ENCODE assay signal across 13 cellular contexts in the genomic region with DNA sequence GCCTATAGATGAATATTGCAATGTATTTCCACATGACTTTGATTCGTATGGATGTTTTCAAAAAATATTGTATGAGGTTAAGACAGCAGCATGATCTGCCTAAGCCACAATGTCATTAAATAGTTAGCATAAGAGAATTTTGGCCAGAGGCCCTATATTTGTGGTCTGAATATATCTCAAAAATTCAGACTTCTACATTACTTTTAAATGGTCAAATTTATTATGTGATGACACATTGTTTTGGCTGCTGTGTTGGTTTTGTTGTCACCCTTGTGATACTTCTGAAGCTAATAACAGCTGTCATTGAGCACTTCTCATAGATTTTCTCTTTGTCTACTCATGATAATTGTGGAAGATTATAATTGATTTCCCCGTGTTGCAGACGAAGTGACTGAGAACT.
DNase-seq lines count a peak whose midpoint lies in the region; ATAC-seq and TF ChIP-seq lines count a peak whose summit lies in the region.
"Had no signal": no experiment of that assay in that cellular context is flagged by ENCODE, and none has a peak within 500 bp of the region (broad histone marks: within the 10 kb centered on the region; RNA-seq: fewer than 3 reads in every experiment).

No MANE protein-coding gene starts in this region.

- no peak overlapping the region for H2AFZ ChIP-seq in SK-N-SH (ENCODE audit: low read depth)
- no peak overlapping the region for H2AFZ ChIP-seq in fibroblast of lung (ENCODE audit: low read length)
- H2AFZ ChIP-seq in osteoblast (ENCODE audit: low read length), result no peak overlapping the region

- POLR2A ChIA-PET in SK-N-SH (lab: Yijun Ruan, JAX), result no interaction called here

- peak overlapping the region; percentile 83 for H3K27ac Mint-ChIP-seq in stimulated activated memory B cell treated with anti-CD40 and anti-IgM and Interleukin-4, amounts not matched to agents 10 μg/mL and 1 μg/mL and 100 μg/mL, for 72 hours
- H3K27ac Mint-ChIP-seq: nephron progenitor cell had no signal

- TF ChIP-seq EP300 in SK-N-SH (IDR thresholded peaks at IDR 0.05; ENCODE audit: borderline replicate concordance in 1 of 2, low read depth in 1 of 2, low read length in 1 of 2), result 0 out of 4 replicates have a peak, but pooled peaks of 1 of the 2 experiments have one; percentile 11

- ATAC-seq in stimulated activated memory B cell treated with anti-CD40 and anti-IgM and Interleukin-4, amounts not matched to agents 10 μg/mL and 1 μg/mL and 100 μg/mL, for 72 hours, result no peak
- ATAC-seq in GM18867 (IDR thresholded peaks at IDR 0.05; ENCODE audit: unreplicated experiment), result no peak

- H3K4me2 ChIP-seq in SK-N-SH (no peak overlapping the region), fibroblast of lung (ENCODE audit: extremely low read depth, insufficient read depth, low read length) (no peak overlapping the region), osteoblast (ENCODE audit: insufficient read depth, low read length) (no peak overlapping the region)

- H3K36me3 Mint-ChIP-seq in stimulated activated memory B cell treated with anti-CD40 and anti-IgM and Interleukin-4, amounts not matched to agents 10 μg/mL and 1 μg/mL and 100 μg/mL, for 72 hours, result no peaks in the 10 kb centered on the region
- H3K36me3 Mint-ChIP-seq: CD14-positive monocyte had no signal

- H4K20me1 ChIP-seq in SK-N-SH (ENCODE audit: insufficient read depth) (no peaks in the 10 kb centered on the region), fibroblast of lung (ENCODE audit: control insufficient read depth, extremely low read depth, insufficient read depth, low read length) (no peaks in the 10 kb centered on the region), osteoblast (ENCODE audit: insufficient read depth, low read length) (no peaks in the 10 kb centered on the region)

- H3K79me2 ChIP-seq in SK-N-SH (ENCODE audit: insufficient read depth) (no peaks in the 10 kb centered on the region), fibroblast of lung (ENCODE audit: control insufficient read depth, insufficient read depth, low read length) (no peaks in the 10 kb centered on the region), osteoblast (ENCODE audit: insufficient read depth, low read length) (no peaks in the 10 kb centered on the region)

- TF ChIP-seq CTCF in SK-N-SH (IDR thresholded peaks at IDR 0.05), result no peak
- TF ChIP-seq CTCF in fibroblast of lung (conservative IDR thresholded peaks at IDR 0.05 in 1 of 2, IDR thresholded peaks at IDR 0.05 in 1 of 2; ENCODE audit: low read depth in 1 of 2, low read length in 2 of 2), result no peak
- no peak for TF ChIP-seq CTCF in osteoblast (IDR thresholded peaks at IDR 0.05; ENCODE audit: extremely low read depth, low read depth, low read length)

- H3K27me3 ChIP-seq in SK-N-SH (ENCODE audit: insufficient read depth) (no peaks in the 10 kb centered on the region), fibroblast of lung (ENCODE audit: control insufficient read depth, insufficient read depth, low read length) (no peaks in the 10 kb centered on the region), osteoblast (ENCODE audit: insufficient read depth, low read length) (no peaks in the 10 kb centered on the region)

- H3K36me3 ChIP-seq in SK-N-SH (replicated peaks in 1 of 2; ENCODE audit: control insufficient read depth in 1 of 2, insufficient read depth in 2 of 2, low read length in 1 of 2) (no peaks in the 10 kb centered on the region), fibroblast of lung (ENCODE audit: control insufficient read depth, insufficient read depth, low read length) (no peaks in the 10 kb centered on the region), osteoblast (ENCODE audit: insufficient read depth, low read length) (no peaks in the 10 kb centered on the region)

- H3F3A ChIP-seq in SK-N-SH (replicated peaks; ENCODE audit: insufficient read depth), result no peaks in the 10 kb centered on the region

- CTCF ChIA-PET in SK-N-SH (lab: Yijun Ruan, JAX), result interaction anchor here (4.0 kb wide), 1 partner anchor 43 kb away, joined by 23 read pairs; no protein-coding TSS in a partner anchor

- peak; percentile 31 for DNase-seq in GM04503 (ENCODE audit: low read depth)
- DNase-seq in SK-N-SH, result no peak
- peak; percentile 80 to 82 for DNase-seq in fibroblast of lung (ENCODE audit: low read depth in 2 of 2)
- no peak for DNase-seq in osteoblast (ENCODE audit: insufficient read length, low spot score, missing footprints)
- no peak for DNase-seq in KG1 (lab: John Stamatoyannopoulos, UW)
- DNase-seq: activated gamma-delta T cell; effector CD4-positive, alpha-beta T cell; NCI-H2029 treated with DMSO at 0.1 percent for 48 hours; NCI-H524 treated with DMSO at 0.1 percent for 48 hours; nephron progenitor cell had no signal

- H3K9ac ChIP-seq in SK-N-SH (no peak overlapping the region), fibroblast of lung (ENCODE audit: insufficient read depth, low read length) (no peak overlapping the region)

- no peaks in the 10 kb centered on the region for H3K9me3 ChIP-seq in SK-N-SH
- H3K9me3 ChIP-seq in fibroblast of lung (ENCODE audit: control insufficient read depth, insufficient read depth, low read depth, low read length), result no peaks in the 10 kb centered on the region
- H3K9me3 ChIP-seq in osteoblast (ENCODE audit: low read depth, low read length), result no peaks in the 10 kb centered on the region

- H3K27me3 Mint-ChIP-seq in stimulated activated memory B cell treated with anti-CD40 and anti-IgM and Interleukin-4, amounts not matched to agents 10 μg/mL and 1 μg/mL and 100 μg/mL, for 72 hours, result no peaks in the 10 kb centered on the region

- 57% methylated on average over 3 of the region's 3 CpGs for WGBS in SK-N-SH (ENCODE audit: low lambda C conversion rate)

- no peaks in the 10 kb centered on the region for H3K9me2 ChIP-seq in SK-N-SH

- H3K4me1 ChIP-seq in SK-N-SH (ENCODE audit: control insufficient read depth in 1 of 2, insufficient read depth in 2 of 2, low read depth in 1 of 2, low read length in 1 of 2) (peaks cover 5 to 18% of the 10 kb centered on the region in 2 experiments), fibroblast of lung (ENCODE audit: control insufficient read depth, extremely low read depth, insufficient read depth, low read length) (peaks cover 3% of the 10 kb centered on the region), osteoblast (ENCODE audit: insufficient read depth, low read length) (peaks cover 20% of the 10 kb centered on the region)

- H3K4me1 Mint-ChIP-seq in stimulated activated memory B cell treated with anti-CD40 and anti-IgM and Interleukin-4, amounts not matched to agents 10 μg/mL and 1 μg/mL and 100 μg/mL, for 72 hours, result peaks cover 22% of the 10 kb centered on the region

- TF ChIP-seq RAD21 in SK-N-SH (IDR thresholded peaks at IDR 0.05; ENCODE audit: low read length), result no peak

- H3K4me3 ChIP-seq in SK-N-SH (ENCODE audit: low read depth in 2 of 2, low read length in 1 of 2) (no peak overlapping the region), fibroblast of lung (replicated peaks in 1 of 4; ENCODE audit: control extremely low read depth in 1 of 4, insufficient read depth in 1 of 4, low read depth in 3 of 4, low read length in 4 of 4) (no peak overlapping the region), osteoblast (ENCODE audit: insufficient read depth, low read length) (no peak overlapping the region)

- H3K27ac ChIP-seq in SK-N-SH (ENCODE audit: low read depth in 2 of 2, low read length in 1 of 2), result no peak overlapping the region
- H3K27ac ChIP-seq in fibroblast of lung (ENCODE audit: insufficient read depth, low read length), result no peak overlapping the region
- no peak overlapping the region for H3K27ac ChIP-seq in osteoblast (ENCODE audit: low read depth, low read length)

- no peaks in the 10 kb centered on the region for H3K9me3 Mint-ChIP-seq in stimulated activated memory B cell treated with anti-CD40 and anti-IgM and Interleukin-4, amounts not matched to agents 10 μg/mL and 1 μg/mL and 100 μg/mL, for 72 hours
- H3K9me3 Mint-ChIP-seq: nephron progenitor cell had no signal

- H3K4me3 Mint-ChIP-seq in stimulated activated memory B cell treated with anti-CD40 and anti-IgM and Interleukin-4, amounts not matched to agents 10 μg/mL and 1 μg/mL and 100 μg/mL, for 72 hours, result no peak overlapping the region
- H3K4me3 Mint-ChIP-seq: CD14-positive monocyte, nephron progenitor cell had no signal

TF ChIP-seq in SK-N-SH, 30 proteins besides CTCF, POLR2A, EP300 and RAD21 (continues in another document):
- TF ChIP-seq, protein P1, sequence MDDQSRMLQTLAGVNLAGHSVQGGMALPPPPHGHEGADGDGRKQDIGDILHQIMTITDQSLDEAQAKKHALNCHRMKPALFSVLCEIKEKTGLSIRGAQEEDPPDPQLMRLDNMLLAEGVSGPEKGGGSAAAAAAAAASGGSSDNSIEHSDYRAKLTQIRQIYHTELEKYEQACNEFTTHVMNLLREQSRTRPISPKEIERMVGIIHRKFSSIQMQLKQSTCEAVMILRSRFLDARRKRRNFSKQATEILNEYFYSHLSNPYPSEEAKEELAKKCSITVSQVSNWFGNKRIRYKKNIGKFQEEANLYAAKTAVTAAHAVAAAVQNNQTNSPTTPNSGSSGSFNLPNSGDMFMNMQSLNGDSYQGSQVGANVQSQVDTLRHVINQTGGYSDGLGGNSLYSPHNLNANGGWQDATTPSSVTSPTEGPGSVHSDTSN (IDR thresholded peaks at IDR 0.05), result peak; percentile 83
- TF ChIP-seq EZH2phosphoT487 (IDR thresholded peaks at IDR 0.05; ENCODE audit: borderline replicate concordance, low read depth) (no peak), YY1 (IDR thresholded peaks at IDR 0.05; ENCODE audit: low read depth) (no peak), MXI1 (IDR thresholded peaks at IDR 0.05; ENCODE audit: low read depth, low read length) (no peak)

Comparison
In these comparisons a context has a peak if more than half of its experiments do, and no peak if none do; other contexts are left out.
1. DNase-seq: peak in GM04503 (single experiment) and fibroblast of lung (2 of 2); none in SK-N-SH (single experiment), osteoblast (single experiment) and KG1 (single experiment).